In genomic region chr10:12709516-12709915, GRCh38 we compare ENCODE assay signal across 9 cellular contexts.
A peak's percentile ranks its signal among the peaks of the same experiment; 100 is the strongest.
DNase-seq lines count a peak whose midpoint lies in the region; ATAC-seq and TF ChIP-seq lines count a peak whose summit lies in the region.
"Had no signal": no experiment of that assay in that cellular context is flagged by ENCODE, and none has a peak within 500 bp of the region (broad histone marks: within the 10 kb centered on the region; RNA-seq: fewer than 3 reads in every experiment).

No MANE protein-coding gene starts in this region.

- TF ChIP-seq CTCF in AG10803 (conservative IDR thresholded peaks at IDR 0.05; ENCODE audit: low read length): no peak
- TF ChIP-seq CTCF in HEK293 (tag by site-specific recombination; IDR thresholded peaks at IDR 0.05): no peak

- POLR2A ChIA-PET in HEK293 (lab: Yijun Ruan, JAX): interaction anchor here (0.6 to 1.3 kb wide), 2 partner anchors 381 to 390 kb away, joined by 3 to 4 read pairs; partner anchors contain the start of gene OPTN

- no peak overlapping the region; the same call in 1 of the 2 replicates for H3K27ac ChIP-seq in HEK293 (ENCODE audit: extremely low read depth, low read depth, low read length)

- no peaks in the 10 kb centered on the region for H3K36me3 ChIP-seq in HEK293 (ENCODE audit: control insufficient read depth in 2 of 2, insufficient read depth in 1 of 2, low read length in 2 of 2)

- DNase-seq in AG10803 (ENCODE audit: low read depth) (peak; percentile 61), amniotic stem cell (lab: John Stamatoyannopoulos, UW) (peak; percentile 36), memory B cell (ENCODE audit: low spot score in 2 of 2) (no peak), NCI-H1930 (lab: John Stamatoyannopoulos, UW) (no peak), H4 (ENCODE audit: low spot score) (no peak)
- DNase-seq in stimulated activated CD8-positive, alpha-beta memory T cell treated with anti-CD3 and anti-CD28 coated beads, Interleukin-4, amount 100 ng/mL, for 48 hours: no peak
- DNase-seq: NCI-H526 treated with DMSO at 0.1 percent for 48 hours had no signal

- ATAC-seq in memory B cell (ENCODE audit: low read depth) (no peak), GM18907 (IDR thresholded peaks at IDR 0.05; ENCODE audit: unreplicated experiment) (no peak)

- H3K4me3 ChIP-seq in AG10803 (ENCODE audit: low read length) (no peak overlapping the region), HEK293 (ENCODE audit: low read depth, low read length) (no peak overlapping the region)

- H3K4me3 Mint-ChIP-seq in memory B cell: no peak overlapping the region

- peaks cover 19% of the 10 kb centered on the region for H3K4me1 Mint-ChIP-seq in memory B cell

- peak overlapping the region; percentile 60 for H3K27ac Mint-ChIP-seq in memory B cell

- H3K9me3 ChIP-seq in HEK293 (ENCODE audit: control insufficient read depth, insufficient read depth, low read depth, low read length): no peaks in the 10 kb centered on the region

- peaks cover 3% of the 10 kb centered on the region for H3K36me3 Mint-ChIP-seq in memory B cell

- no peaks in the 10 kb centered on the region for H3K9me3 Mint-ChIP-seq in memory B cell

- H3K4me1 ChIP-seq in HEK293 (ENCODE audit: control insufficient read depth, insufficient read depth, low read length): peaks cover 22% of the 10 kb centered on the region

- no peaks in the 10 kb centered on the region for H3K27me3 Mint-ChIP-seq in memory B cell

- CTCF ChIA-PET in HEK293 (lab: Yijun Ruan, JAX): interaction anchor here (0.5 to 4.4 kb wide), 14 partner anchors 9 to 497 kb away, joined by 3 to 33 read pairs (median 6); no protein-coding TSS in a partner anchor

TF ChIP-seq in HEK293, 187 proteins besides CTCF, POLR2A, EP300 and RAD21:
- TF ChIP-seq ZBTB17 (tag by site-specific recombination; IDR thresholded peaks at IDR 0.05) (peak; percentile 74), ZNF670 (tag by site-specific recombination; IDR thresholded peaks at IDR 0.05; ENCODE audit: low read depth) (no peak), OSR2 (tag by site-specific recombination; IDR thresholded peaks at IDR 0.05) (peak; percentile 83), ZEB2 (tag by site-specific recombination; IDR thresholded peaks at IDR 0.05) (0 out of 2 replicates have a peak, but pooled peaks have one; percentile 16), PRDM4 (tag by site-specific recombination; IDR thresholded peaks at IDR 0.05) (no peak), ZNF433 (tag by site-specific recombination; IDR thresholded peaks at IDR 0.05; ENCODE audit: low read depth) (no peak), WT1 (tag by site-specific recombination; IDR thresholded peaks at IDR 0.05) (peak; percentile 27; the same call in 1 of the 2 replicates)
- TF ChIP-seq, protein P1, sequence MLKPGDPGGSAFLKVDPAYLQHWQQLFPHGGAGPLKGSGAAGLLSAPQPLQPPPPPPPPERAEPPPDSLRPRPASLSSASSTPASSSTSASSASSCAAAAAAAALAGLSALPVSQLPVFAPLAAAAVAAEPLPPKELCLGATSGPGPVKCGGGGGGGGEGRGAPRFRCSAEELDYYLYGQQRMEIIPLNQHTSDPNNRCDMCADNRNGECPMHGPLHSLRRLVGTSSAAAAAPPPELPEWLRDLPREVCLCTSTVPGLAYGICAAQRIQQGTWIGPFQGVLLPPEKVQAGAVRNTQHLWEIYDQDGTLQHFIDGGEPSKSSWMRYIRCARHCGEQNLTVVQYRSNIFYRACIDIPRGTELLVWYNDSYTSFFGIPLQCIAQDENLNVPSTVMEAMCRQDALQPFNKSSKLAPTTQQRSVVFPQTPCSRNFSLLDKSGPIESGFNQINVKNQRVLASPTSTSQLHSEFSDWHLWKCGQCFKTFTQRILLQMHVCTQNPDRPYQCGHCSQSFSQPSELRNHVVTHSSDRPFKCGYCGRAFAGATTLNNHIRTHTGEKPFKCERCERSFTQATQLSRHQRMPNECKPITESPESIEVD (tag by site-specific recombination; IDR thresholded peaks at IDR 0.05): peak; percentile 96

Comparison
In these comparisons a context has a peak if more than half of its experiments do, and no peak if none do; other contexts are left out.
1. DNase-seq: peak in AG10803 (single experiment) and amniotic stem cell (single experiment); none in memory B cell (0 of 2), NCI-H1930 (0 of 2), H4 (single experiment) and stimulated activated CD8-positive, alpha-beta memory T cell treated with anti-CD3 and anti-CD28 coated beads, Interleukin-4, amount 100 ng/mL, for 48 hours (single experiment).